ENCODE assay signal across 8 cellular contexts in genomic region chr1:20151906-20152598, GRCh38. TPM values are rescaled to one million over a fixed set of nuclear protein-coding genes. Genes with fewer than 3 reads are reported as not detected.
DNase-seq lines count a peak whose midpoint lies in the region; ATAC-seq, FAIRE-seq and TF ChIP-seq lines count a peak whose summit lies in the region.

No MANE protein-coding gene starts in this region.

- in situ Hi-C loops in HepG2 (cut with HindIII; ENCODE audit: extremely low pct_ligation_motif_present, low pct_unique_long_range_greater_than_20kb) = loop anchor here (5.0 kb wide), 2 partner anchors 180 to 230 kb away; partner anchors contain the start of gene PLA2G2E

- no peaks in the 10 kb centered on the region for H3K79me2 ChIP-seq in HepG2 (ENCODE audit: insufficient read depth, low read length)

- H3K4me2 ChIP-seq in HepG2 (ENCODE audit: low read depth, low read length) = peak overlapping the region; percentile 71

- intact Hi-C loops in HepG2 (cut with micrococcal nuclease; ENCODE audit: unreplicated experiment) = loop anchor here (1.0 kb wide), 2 partner anchors 177 to 234 kb away; no protein-coding TSS in a partner anchor

- peaks cover 17% of the 10 kb centered on the region for H3K4me1 ChIP-seq in HepG2 (ENCODE audit: insufficient read depth, low read length)

- POLR2A ChIA-PET in HepG2 (lab: Yijun Ruan, JAX) = interaction anchor here (1.3 kb wide), 1 partner anchor 177 kb away, joined by 11 read pairs; no protein-coding TSS in a partner anchor

- peak overlapping the region in 1 of 3 experiments; percentile 54; a peak in 1 of 6 replicates for H3K4me3 ChIP-seq in HepG2 (replicated peaks in 1 of 3; ENCODE audit: insufficient read depth in 1 of 3, low read depth in 2 of 3, low read length in 3 of 3)

- TF ChIP-seq POLR2A in HepG2 (IDR thresholded peaks at IDR 0.05; ENCODE audit: insufficient read depth in 1 of 2, low read depth in 2 of 2, low read length in 2 of 2) = no peak

- DNase-seq in DMS79 treated with DMSO at 0.1 percent for 48 hours (lab: John Stamatoyannopoulos, UW) (peak; percentile 71), NCI-H446 treated with DMSO at 0.1 percent for 48 hours (lab: John Stamatoyannopoulos, UW) (peak; percentile 17), dedifferentiated amniotic fluid mesenchymal stem cell (ENCODE audit: extremely low spot score) (peak; percentile 56), HepG2 (ENCODE audit: low spot score) (peak; percentile 60)
- peak; percentile 79 for DNase-seq in activated CD4-positive, alpha-beta T cell treated with anti-CD3 and anti-CD28 coated beads, Interleukin-2, amount 50 U/mL, for 1 hour
- peak; percentile 84 to 85 for DNase-seq in stimulated activated CD4-positive, alpha-beta T cell treated with anti-CD3 and anti-CD28 coated beads, Interleukin-2, amount 100 ng/mL, for 24 hours

- no TSS peak for BruUV-seq in HepG2 (replicated peaks; lab: Mats Ljungman, UMichigan)

- H3K27ac ChIP-seq in HepG2 (ENCODE audit: extremely low read length, insufficient read depth, low read length) = no peak overlapping the region

- ATAC-seq in HG02981 (IDR thresholded peaks at IDR 0.05; ENCODE audit: unreplicated experiment) (peak; percentile 77), HepG2 (peak; percentile 92), HG02623 (IDR thresholded peaks at IDR 0.05; ENCODE audit: unreplicated experiment) (no peak)

- TF ChIP-seq RAD21 in HepG2 (CRISPR knock-in tag; IDR thresholded peaks at IDR 0.05) = peak; percentile 96

- 54% methylated on average over 6 of the region's 29 CpGs for WGBS in HepG2 (ENCODE audit: low lambda C conversion rate)

- no peaks in the 10 kb centered on the region for H3K36me3 ChIP-seq in HepG2 (replicated peaks in 1 of 2; ENCODE audit: control insufficient read depth in 1 of 2, insufficient read depth in 2 of 2, low read length in 2 of 2)

- TF ChIP-seq CTCF in HepG2 (CRISPR knock-in tag; IDR thresholded peaks at IDR 0.05) = peak; percentile 98

- TF ChIP-seq EP300 in HepG2 (IDR thresholded peaks at IDR 0.05; ENCODE audit: low read depth in 2 of 2, low read length in 2 of 2) (no peak), HepG2 (CRISPR knock-in tag; IDR thresholded peaks at IDR 0.05; ENCODE audit: borderline replicate concordance) (no peak)

- H3K9ac ChIP-seq in HepG2 (ENCODE audit: insufficient read depth, low read depth, low read length) = 0 out of 2 replicates have a peak overlapping the region, but pooled peaks have one; percentile 41

- CTCF ChIA-PET in HepG2 (lab: Yijun Ruan, JAX; ENCODE audit: low intra/inter-chr PET ratio, low total read pairs) = interaction anchor here (0.7 to 3.6 kb wide), 3 partner anchors 177 to 234 kb away, joined by 3 to 30 read pairs (median 15); no protein-coding TSS in a partner anchor

- H4K20me1 ChIP-seq in HepG2 (ENCODE audit: insufficient read depth, low read length) = no peaks in the 10 kb centered on the region

- H3K9me3 ChIP-seq in HepG2 (ENCODE audit: low read length) = no peaks in the 10 kb centered on the region

- H3K27me3 ChIP-seq in HepG2 (ENCODE audit: control insufficient read depth in 1 of 2, insufficient read depth in 2 of 2, low read length in 2 of 2) = peaks cover 0 to 1% of the 10 kb centered on the region in 2 experiments; a peak in 1 of 5 replicates

- no peak overlapping the region for H2AFZ ChIP-seq in HepG2 (ENCODE audit: low read length)

- FAIRE-seq in HepG2 (lab: Jason Lieb, UNC) = no peak

RNA-seq across cellular contexts. Expression of gene PLA2G2F, which starts 12.9 kb away (rescaled TPM):
- total RNA-seq in HepG2 (2016; rRNA removed; fragmentation: Illumina TruSeq; extraction: Trizol) = not detected in 2 replicates
- total RNA-seq in HepG2 (2016; cell fraction: cytosol; rRNA removed; fragmentation: Illumina TruSeq; extraction: Trizol; ENCODE audit: low read depth) = not detected in 2 replicates
- total RNA-seq in HepG2 (2016; cell fraction: insoluble cytoplasmic fraction; rRNA removed; fragmentation: Illumina TruSeq; extraction: Trizol) = not detected in 2 replicates
- not detected in 2 replicates for total RNA-seq in HepG2 (2016; cell fraction: membrane; rRNA removed; fragmentation: Illumina TruSeq; extraction: Trizol)
- not detected in 2 replicates for total RNA-seq in HepG2 (2016; cell fraction: nucleus; rRNA removed; fragmentation: Illumina TruSeq; extraction: Trizol)
- not detected in 2 replicates for polyA plus RNA-seq in HepG2 (2011; rRNA removed)
- polyA plus RNA-seq in HepG2 (2011; cell fraction: cytosol; rRNA removed) = not detected in 2 replicates
- polyA plus RNA-seq in HepG2 (2011; cell fraction: nucleus; rRNA removed) = 0.06 TPM in 1 of 2 replicates, not detected in the other
- polyA plus RNA-seq in HepG2 (2012) = not detected in 2 replicates
- polyA plus RNA-seq in HepG2 (2016; cell fraction: cytosol; fragmentation: Illumina TruSeq; extraction: Trizol; ENCODE audit: low read depth) = not detected in 2 replicates
- polyA plus RNA-seq in HepG2 (2016; cell fraction: insoluble cytoplasmic fraction; fragmentation: Illumina TruSeq; extraction: Trizol; ENCODE audit: low read depth) = not detected in 2 replicates
- polyA plus RNA-seq in HepG2 (2016; cell fraction: membrane; fragmentation: Illumina TruSeq; extraction: Trizol; ENCODE audit: low read depth) = not detected in 2 replicates
- polyA plus RNA-seq in HepG2 (2016; cell fraction: nucleus; fragmentation: Illumina TruSeq; extraction: Trizol; ENCODE audit: insufficient read depth, low read depth) = not detected in 2 replicates
- polyA minus RNA-seq in HepG2 (2011; rRNA and poly(A)+ RNA removed; ENCODE audit: low replicate concordance) = not detected in 2 replicates
- not detected in 2 replicates for polyA minus RNA-seq in HepG2 (2011; cell fraction: cytosol; rRNA and poly(A)+ RNA removed)
- polyA minus RNA-seq in HepG2 (2011; cell fraction: nucleus; rRNA and poly(A)+ RNA removed) = not detected in 2 replicates

RNA-seq across cellular contexts. Expression of gene PLA2G2D, which starts 32.7 kb away (rescaled TPM):
- not detected in 2 replicates for total RNA-seq in HepG2 (2016; rRNA removed; fragmentation: Illumina TruSeq; extraction: Trizol)
- total RNA-seq in HepG2 (2016; cell fraction: cytosol; rRNA removed; fragmentation: Illumina TruSeq; extraction: Trizol; ENCODE audit: low read depth) = not detected in 2 replicates
- total RNA-seq in HepG2 (2016; cell fraction: insoluble cytoplasmic fraction; rRNA removed; fragmentation: Illumina TruSeq; extraction: Trizol) = not detected in 2 replicates
- not detected in 2 replicates for total RNA-seq in HepG2 (2016; cell fraction: membrane; rRNA removed; fragmentation: Illumina TruSeq; extraction: Trizol)
- total RNA-seq in HepG2 (2016; cell fraction: nucleus; rRNA removed; fragmentation: Illumina TruSeq; extraction: Trizol) = not detected in 2 replicates
- polyA plus RNA-seq in HepG2 (2011; rRNA removed) = not detected in 2 replicates
- not detected in 2 replicates for polyA plus RNA-seq in HepG2 (2011; cell fraction: cytosol; rRNA removed)
- polyA plus RNA-seq in HepG2 (2011; cell fraction: nucleus; rRNA removed) = not detected in 2 replicates
- not detected in 2 replicates for polyA plus RNA-seq in HepG2 (2012)
- not detected in 2 replicates for polyA plus RNA-seq in HepG2 (2016; cell fraction: cytosol; fragmentation: Illumina TruSeq; extraction: Trizol; ENCODE audit: low read depth)
- not detected in 2 replicates for polyA plus RNA-seq in HepG2 (2016; cell fraction: insoluble cytoplasmic fraction; fragmentation: Illumina TruSeq; extraction: Trizol; ENCODE audit: low read depth)
- not detected in 2 replicates for polyA plus RNA-seq in HepG2 (2016; cell fraction: membrane; fragmentation: Illumina TruSeq; extraction: Trizol; ENCODE audit: low read depth)
- not detected in 2 replicates for polyA plus RNA-seq in HepG2 (2016; cell fraction: nucleus; fragmentation: Illumina TruSeq; extraction: Trizol; ENCODE audit: insufficient read depth, low read depth)
- polyA minus RNA-seq in HepG2 (2011; rRNA and poly(A)+ RNA removed; ENCODE audit: low replicate concordance) = not detected in 2 replicates
- polyA minus RNA-seq in HepG2 (2011; cell fraction: cytosol; rRNA and poly(A)+ RNA removed) = not detected in 2 replicates
- not detected in 2 replicates for polyA minus RNA-seq in HepG2 (2011; cell fraction: nucleus; rRNA and poly(A)+ RNA removed)

RNA-seq across cellular contexts. Expression of gene UBXN10, which starts 33.8 kb away (rescaled TPM):
- 0.04 TPM in 1 of 2 replicates, not detected in the other for total RNA-seq in HepG2 (2016; rRNA removed; fragmentation: Illumina TruSeq; extraction: Trizol)
- not detected in 2 replicates for total RNA-seq in HepG2 (2016; cell fraction: cytosol; rRNA removed; fragmentation: Illumina TruSeq; extraction: Trizol; ENCODE audit: low read depth)
- total RNA-seq in HepG2 (2016; cell fraction: insoluble cytoplasmic fraction; rRNA removed; fragmentation: Illumina TruSeq; extraction: Trizol) = 0.03 and 0.04 TPM in 2 replicates
- total RNA-seq in HepG2 (2016; cell fraction: membrane; rRNA removed; fragmentation: Illumina TruSeq; extraction: Trizol) = 0.03 TPM in 2 replicates
- 0.09 TPM in 1 of 2 replicates, not detected in the other for total RNA-seq in HepG2 (2016; cell fraction: nucleus; rRNA removed; fragmentation: Illumina TruSeq; extraction: Trizol)
- polyA plus RNA-seq in HepG2 (2011; rRNA removed) = 0.05 and 0.07 TPM in 2 replicates
- 0.05 and 0.06 TPM in 2 replicates for polyA plus RNA-seq in HepG2 (2011; cell fraction: cytosol; rRNA removed)
- 0.03 and 0.08 TPM in 2 replicates for polyA plus RNA-seq in HepG2 (2011; cell fraction: nucleus; rRNA removed)
- 0.05 and 0.17 TPM in 2 replicates for polyA plus RNA-seq in HepG2 (2012)
- not detected in 2 replicates for polyA plus RNA-seq in HepG2 (2016; cell fraction: cytosol; fragmentation: Illumina TruSeq; extraction: Trizol; ENCODE audit: low read depth)
- polyA plus RNA-seq in HepG2 (2016; cell fraction: insoluble cytoplasmic fraction; fragmentation: Illumina TruSeq; extraction: Trizol; ENCODE audit: low read depth) = 0.04 TPM in 1 of 2 replicates, not detected in the other
- polyA plus RNA-seq in HepG2 (2016; cell fraction: membrane; fragmentation: Illumina TruSeq; extraction: Trizol; ENCODE audit: low read depth) = not detected in 2 replicates
- polyA plus RNA-seq in HepG2 (2016; cell fraction: nucleus; fragmentation: Illumina TruSeq; extraction: Trizol; ENCODE audit: insufficient read depth, low read depth) = not detected in 2 replicates
- 0.18 TPM in 1 of 2 replicates, not detected in the other for polyA minus RNA-seq in HepG2 (2011; rRNA and poly(A)+ RNA removed; ENCODE audit: low replicate concordance)
- not detected in 2 replicates for polyA minus RNA-seq in HepG2 (2011; cell fraction: cytosol; rRNA and poly(A)+ RNA removed)
- 0.13 and 0.25 TPM in 2 replicates for polyA minus RNA-seq in HepG2 (2011; cell fraction: nucleus; rRNA and poly(A)+ RNA removed)

RNA-seq across cellular contexts. Expression of gene PLA2G2C, which starts 34.3 kb away (rescaled TPM):
- not detected in 2 replicates for total RNA-seq in HepG2 (2016; rRNA removed; fragmentation: Illumina TruSeq; extraction: Trizol)
- not detected in 2 replicates for total RNA-seq in HepG2 (2016; cell fraction: cytosol; rRNA removed; fragmentation: Illumina TruSeq; extraction: Trizol; ENCODE audit: low read depth)
- total RNA-seq in HepG2 (2016; cell fraction: insoluble cytoplasmic fraction; rRNA removed; fragmentation: Illumina TruSeq; extraction: Trizol) = not detected in 2 replicates
- not detected in 2 replicates for total RNA-seq in HepG2 (2016; cell fraction: membrane; rRNA removed; fragmentation: Illumina TruSeq; extraction: Trizol)
- total RNA-seq in HepG2 (2016; cell fraction: nucleus; rRNA removed; fragmentation: Illumina TruSeq; extraction: Trizol) = not detected in 2 replicates
- polyA plus RNA-seq in HepG2 (2011; rRNA removed) = not detected in 2 replicates
- not detected in 2 replicates for polyA plus RNA-seq in HepG2 (2011; cell fraction: cytosol; rRNA removed)
- not detected in 2 replicates for polyA plus RNA-seq in HepG2 (2011; cell fraction: nucleus; rRNA removed)
- polyA plus RNA-seq in HepG2 (2012) = not detected in 2 replicates
- not detected in 2 replicates for polyA plus RNA-seq in HepG2 (2016; cell fraction: cytosol; fragmentation: Illumina TruSeq; extraction: Trizol; ENCODE audit: low read depth)
- not detected in 2 replicates for polyA plus RNA-seq in HepG2 (2016; cell fraction: insoluble cytoplasmic fraction; fragmentation: Illumina TruSeq; extraction: Trizol; ENCODE audit: low read depth)
- not detected in 2 replicates for polyA plus RNA-seq in HepG2 (2016; cell fraction: membrane; fragmentation: Illumina TruSeq; extraction: Trizol; ENCODE audit: low read depth)
- not detected in 2 replicates for polyA plus RNA-seq in HepG2 (2016; cell fraction: nucleus; fragmentation: Illumina TruSeq; extraction: Trizol; ENCODE audit: insufficient read depth, low read depth)
- not detected in 2 replicates for polyA minus RNA-seq in HepG2 (2011; rRNA and poly(A)+ RNA removed; ENCODE audit: low replicate concordance)
- polyA minus RNA-seq in HepG2 (2011; cell fraction: cytosol; rRNA and poly(A)+ RNA removed) = not detected in 2 replicates
- not detected in 2 replicates for polyA minus RNA-seq in HepG2 (2011; cell fraction: nucleus; rRNA and poly(A)+ RNA removed)

Comparison
In these comparisons a context has a peak if more than half of its experiments do, and no peak if none do; other contexts are left out.
1. DNase-seq: peak in every context shown above with its lines; median percentile 84 in stimulated activated CD4-positive, alpha-beta T cell treated with anti-CD3 and anti-CD28 coated beads, Interleukin-2, amount 100 ng/mL, for 24 hours; 79 in activated CD4-positive, alpha-beta T cell treated with anti-CD3 and anti-CD28 coated beads, Interleukin-2, amount 50 U/mL, for 1 hour; 71 in DMS79 treated with DMSO at 0.1 percent for 48 hours; 60 in HepG2; 56 in dedifferentiated amniotic fluid mesenchymal stem cell; 17 in NCI-H446 treated with DMSO at 0.1 percent for 48 hours.